Comparison of ENCODE assay signal across 15 cellular contexts in the genomic region with DNA sequence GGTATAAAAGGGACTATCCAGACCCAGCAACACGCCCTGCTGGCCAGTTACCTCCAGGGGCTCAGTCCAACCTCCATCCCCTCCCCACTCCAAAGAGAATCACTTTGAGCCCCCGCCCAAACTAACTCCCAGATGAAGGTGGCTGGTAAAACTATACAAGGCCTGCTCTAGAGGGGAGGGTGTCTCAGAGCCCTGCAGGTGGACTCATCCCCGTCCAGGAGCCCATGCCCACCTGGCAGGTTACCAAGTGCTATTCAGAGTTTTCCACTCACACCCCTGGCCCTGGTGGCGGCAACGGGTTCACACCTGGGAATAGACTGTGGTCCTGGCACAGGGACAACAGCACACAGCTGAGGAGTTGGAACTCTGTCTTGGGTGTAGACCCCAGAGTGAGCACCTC. TPM values are rescaled to one million over a fixed set of nuclear protein-coding genes. Genes with fewer than 3 reads are reported as not detected.
DNase-seq lines count a peak whose midpoint lies in the region; ATAC-seq and TF ChIP-seq lines count a peak whose summit lies in the region.
"Had no signal": no experiment of that assay in that cellular context is flagged by ENCODE, and none has a peak within 500 bp of the region (broad histone marks: within the 10 kb centered on the region; RNA-seq: fewer than 3 reads in every experiment).

No MANE protein-coding gene starts in this region.

- H3K27ac ChIP-seq in HUES48 (ENCODE audit: low read depth, low read length): peak overlapping the region; percentile 71
- H3K27ac ChIP-seq in ascending aorta: peak overlapping the region; percentile 57 to 69
- peak overlapping the region; percentile 71 for H3K27ac ChIP-seq in lower lobe of right lung
- peak overlapping the region; percentile 73 for H3K27ac ChIP-seq in stomach smooth muscle (ENCODE audit: low read length)
- H3K27ac ChIP-seq: C4-2B had no signal

- no peak for ATAC-seq in lower lobe of right lung
- ATAC-seq in HG02588 (IDR thresholded peaks at IDR 0.05; ENCODE audit: unreplicated experiment): no peak
- no peak for ATAC-seq in GM21786 (IDR thresholded peaks at IDR 0.05; ENCODE audit: unreplicated experiment)
- ATAC-seq in GM21360 (IDR thresholded peaks at IDR 0.05; ENCODE audit: unreplicated experiment): no peak
- ATAC-seq: activated CD4-positive, alpha-beta T cell treated with anti-CD3 and anti-CD28 coated beads for 36 hours had no signal

- H3K36me3 ChIP-seq in HUES48 (ENCODE audit: control insufficient read depth, insufficient read depth, low read length): peaks cover 85% of the 10 kb centered on the region
- peaks cover 22 to 58% of the 10 kb centered on the region in 2 donors for H3K36me3 ChIP-seq in ascending aorta
- peaks cover 89% of the 10 kb centered on the region for H3K36me3 ChIP-seq in lower lobe of right lung
- H3K36me3 ChIP-seq in stomach smooth muscle (ENCODE audit: control insufficient read depth in 2 of 2, insufficient read depth in 2 of 2, low read length in 2 of 2): peaks cover 30 to 51% of the 10 kb centered on the region in 2 donors

- TF ChIP-seq CTCF in ascending aorta (IDR thresholded peaks at IDR 0.05): no peak
- no peak for TF ChIP-seq CTCF in lower lobe of right lung (IDR thresholded peaks at IDR 0.05)

- H3K27me3 ChIP-seq in HUES48 (ENCODE audit: control insufficient read depth, insufficient read depth, low read length) (no peaks in the 10 kb centered on the region), ascending aorta (no peaks in the 10 kb centered on the region), lower lobe of right lung (ENCODE audit: low read depth) (no peaks in the 10 kb centered on the region), stomach smooth muscle (ENCODE audit: control insufficient read depth in 1 of 2, insufficient read depth in 2 of 2, low read length in 2 of 2) (no peaks in the 10 kb centered on the region)

- H3K9ac ChIP-seq in HUES48 (ENCODE audit: low read depth, low read length): no peak overlapping the region
- no peak overlapping the region for H3K9ac ChIP-seq in stomach smooth muscle (ENCODE audit: low read length in 2 of 2)

- DNase-seq in ascending aorta (ENCODE audit: low spot score in 2 of 2) (no peak), lower lobe of right lung (no peak)
- no peak for DNase-seq in activated CD4-positive, alpha-beta T cell treated with anti-CD3 and anti-CD28 coated beads for 48 hours
- DNase-seq: activated T-cell treated with anti-CD3 and anti-CD28 coated beads, Interleukin-2, amount 50 U/mL, for 1 hour; HFFc6; mammary epithelial cell; NCI-H2107; nucleus accumbens had no signal

- intact Hi-C loops in ascending aorta (cut with DNase I) (loop anchor here (5.0 kb wide), 1 partner anchor 45 kb away; no protein-coding TSS in a partner anchor), lower lobe of right lung (cut with DNase I) (no loop called here)

- H3K4me3 ChIP-seq in HUES48 (ENCODE audit: low read depth, low read length) (no peak overlapping the region), ascending aorta (no peak overlapping the region), lower lobe of right lung (no peak overlapping the region), stomach smooth muscle (ENCODE audit: low read length in 2 of 2) (no peak overlapping the region)

- no peaks in the 10 kb centered on the region for H3K9me3 ChIP-seq in HUES48 (ENCODE audit: control insufficient read depth, insufficient read depth, low read length)
- no peaks in the 10 kb centered on the region for H3K9me3 ChIP-seq in ascending aorta
- H3K9me3 ChIP-seq in lower lobe of right lung: no peaks in the 10 kb centered on the region
- H3K9me3 ChIP-seq in stomach smooth muscle (ENCODE audit: control insufficient read depth in 2 of 2, low read length in 2 of 2): no peaks in the 10 kb centered on the region

- H3K4me1 ChIP-seq in HUES48 (ENCODE audit: control insufficient read depth, insufficient read depth, low read length) (peaks cover 32% of the 10 kb centered on the region), ascending aorta (peaks cover 9 to 41% of the 10 kb centered on the region in 2 donors), lower lobe of right lung (peaks cover 53% of the 10 kb centered on the region), stomach smooth muscle (ENCODE audit: control insufficient read depth, insufficient read depth, low read length) (peaks cover 42% of the 10 kb centered on the region)

RNA-seq across cellular contexts. Expression of a gene that starts 29.0 kb away (rescaled TPM):
- total RNA-seq in ascending aorta (27.5 TPM), lower lobe of right lung (53.4 TPM)
